In the genomic region with DNA sequence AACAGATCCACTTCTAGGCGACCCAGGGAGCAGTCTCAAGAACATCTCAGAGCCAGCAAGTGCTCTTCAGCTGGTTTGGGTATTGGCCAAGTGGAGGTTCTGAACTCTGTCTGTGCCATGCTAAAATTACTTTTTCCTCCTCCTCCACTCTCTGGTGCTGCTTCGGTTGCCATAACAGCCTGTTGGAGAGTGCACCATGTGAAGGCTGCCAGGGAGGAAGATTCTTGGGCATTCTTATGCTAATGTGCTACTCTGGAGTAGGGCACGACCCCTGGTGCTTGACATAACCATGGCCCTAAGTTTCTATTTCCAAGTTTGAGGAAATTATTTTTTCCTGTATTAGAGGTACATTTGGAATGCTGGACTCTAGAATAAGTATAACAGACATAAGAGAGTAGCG, we compare ENCODE assay signal across 1 cellular context.
TF ChIP-seq lines count a peak whose summit lies in the region.

No MANE protein-coding gene starts in this region.

TF ChIP-seq in GM23338, 12 proteins besides CTCF, POLR2A, EP300 and RAD21 (continued from another document):
- TF ChIP-seq, protein P1, sequence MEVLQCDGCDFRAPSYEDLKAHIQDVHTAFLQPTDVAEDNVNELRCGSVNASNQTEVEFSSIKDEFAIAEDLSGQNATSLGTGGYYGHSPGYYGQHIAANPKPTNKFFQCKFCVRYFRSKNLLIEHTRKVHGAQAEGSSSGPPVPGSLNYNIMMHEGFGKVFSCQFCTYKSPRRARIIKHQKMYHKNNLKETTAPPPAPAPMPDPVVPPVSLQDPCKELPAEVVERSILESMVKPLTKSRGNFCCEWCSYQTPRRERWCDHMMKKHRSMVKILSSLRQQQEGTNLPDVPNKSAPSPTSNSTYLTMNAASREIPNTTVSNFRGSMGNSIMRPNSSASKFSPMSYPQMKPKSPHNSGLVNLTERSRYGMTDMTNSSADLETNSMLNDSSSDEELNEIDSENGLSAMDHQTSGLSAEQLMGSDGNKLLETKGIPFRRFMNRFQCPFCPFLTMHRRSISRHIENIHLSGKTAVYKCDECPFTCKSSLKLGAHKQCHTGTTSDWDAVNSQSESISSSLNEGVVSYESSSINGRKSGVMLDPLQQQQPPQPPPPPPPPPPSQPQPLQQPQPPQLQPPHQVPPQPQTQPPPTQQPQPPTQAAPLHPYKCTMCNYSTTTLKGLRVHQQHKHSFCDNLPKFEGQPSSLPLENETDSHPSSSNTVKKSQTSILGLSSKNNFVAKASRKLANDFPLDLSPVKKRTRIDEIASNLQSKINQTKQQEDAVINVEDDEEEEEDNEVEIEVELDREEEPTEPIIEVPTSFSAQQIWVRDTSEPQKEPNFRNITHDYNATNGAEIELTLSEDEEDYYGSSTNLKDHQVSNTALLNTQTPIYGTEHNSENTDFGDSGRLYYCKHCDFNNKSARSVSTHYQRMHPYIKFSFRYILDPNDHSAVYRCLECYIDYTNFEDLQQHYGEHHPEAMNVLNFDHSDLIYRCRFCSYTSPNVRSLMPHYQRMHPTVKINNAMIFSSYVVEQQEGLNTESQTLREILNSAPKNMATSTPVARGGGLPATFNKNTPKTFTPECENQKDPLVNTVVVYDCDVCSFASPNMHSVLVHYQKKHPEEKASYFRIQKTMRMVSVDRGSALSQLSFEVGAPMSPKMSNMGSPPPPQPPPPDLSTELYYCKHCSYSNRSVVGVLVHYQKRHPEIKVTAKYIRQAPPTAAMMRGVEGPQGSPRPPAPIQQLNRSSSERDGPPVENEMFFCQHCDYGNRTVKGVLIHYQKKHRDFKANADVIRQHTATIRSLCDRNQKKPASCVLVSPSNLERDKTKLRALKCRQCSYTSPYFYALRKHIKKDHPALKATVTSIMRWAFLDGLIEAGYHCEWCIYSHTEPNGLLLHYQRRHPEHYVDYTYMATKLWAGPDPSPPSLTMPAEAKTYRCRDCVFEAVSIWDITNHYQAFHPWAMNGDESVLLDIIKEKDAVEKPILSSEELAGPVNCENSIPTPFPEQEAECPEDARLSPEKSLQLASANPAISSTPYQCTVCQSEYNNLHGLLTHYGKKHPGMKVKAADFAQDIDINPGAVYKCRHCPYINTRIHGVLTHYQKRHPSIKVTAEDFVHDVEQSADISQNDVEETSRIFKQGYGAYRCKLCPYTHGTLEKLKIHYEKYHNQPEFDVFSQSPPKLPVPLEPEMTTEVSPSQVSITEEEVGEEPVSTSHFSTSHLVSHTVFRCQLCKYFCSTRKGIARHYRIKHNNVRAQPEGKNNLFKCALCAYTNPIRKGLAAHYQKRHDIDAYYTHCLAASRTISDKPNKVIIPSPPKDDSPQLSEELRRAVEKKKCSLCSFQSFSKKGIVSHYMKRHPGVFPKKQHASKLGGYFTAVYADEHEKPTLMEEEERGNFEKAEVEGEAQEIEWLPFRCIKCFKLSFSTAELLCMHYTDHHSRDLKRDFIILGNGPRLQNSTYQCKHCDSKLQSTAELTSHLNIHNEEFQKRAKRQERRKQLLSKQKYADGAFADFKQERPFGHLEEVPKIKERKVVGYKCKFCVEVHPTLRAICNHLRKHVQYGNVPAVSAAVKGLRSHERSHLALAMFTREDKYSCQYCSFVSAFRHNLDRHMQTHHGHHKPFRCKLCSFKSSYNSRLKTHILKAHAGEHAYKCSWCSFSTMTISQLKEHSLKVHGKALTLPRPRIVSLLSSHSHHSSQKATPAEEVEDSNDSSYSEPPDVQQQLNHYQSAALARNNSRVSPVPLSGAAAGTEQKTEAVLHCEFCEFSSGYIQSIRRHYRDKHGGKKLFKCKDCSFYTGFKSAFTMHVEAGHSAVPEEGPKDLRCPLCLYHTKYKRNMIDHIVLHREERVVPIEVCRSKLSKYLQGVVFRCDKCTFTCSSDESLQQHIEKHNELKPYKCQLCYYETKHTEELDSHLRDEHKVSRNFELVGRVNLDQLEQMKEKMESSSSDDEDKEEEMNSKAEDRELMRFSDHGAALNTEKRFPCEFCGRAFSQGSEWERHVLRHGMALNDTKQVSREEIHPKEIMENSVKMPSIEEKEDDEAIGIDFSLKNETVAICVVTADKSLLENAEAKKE (CRISPR knock-in tag; IDR thresholded peaks at IDR 0.05) = no peak
- TF ChIP-seq, protein P2, sequence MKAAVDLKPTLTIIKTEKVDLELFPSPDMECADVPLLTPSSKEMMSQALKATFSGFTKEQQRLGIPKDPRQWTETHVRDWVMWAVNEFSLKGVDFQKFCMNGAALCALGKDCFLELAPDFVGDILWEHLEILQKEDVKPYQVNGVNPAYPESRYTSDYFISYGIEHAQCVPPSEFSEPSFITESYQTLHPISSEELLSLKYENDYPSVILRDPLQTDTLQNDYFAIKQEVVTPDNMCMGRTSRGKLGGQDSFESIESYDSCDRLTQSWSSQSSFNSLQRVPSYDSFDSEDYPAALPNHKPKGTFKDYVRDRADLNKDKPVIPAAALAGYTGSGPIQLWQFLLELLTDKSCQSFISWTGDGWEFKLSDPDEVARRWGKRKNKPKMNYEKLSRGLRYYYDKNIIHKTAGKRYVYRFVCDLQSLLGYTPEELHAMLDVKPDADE (IDR thresholded peaks at IDR 0.05) = no peak
- TF ChIP-seq POLR2AphosphoS5 (IDR thresholded peaks at IDR 0.05; ENCODE audit: low read depth) = no peak
- no peak for TF ChIP-seq EZH2phosphoT487 (IDR thresholded peaks at IDR 0.05; ENCODE audit: unreplicated experiment)
- TF ChIP-seq, protein P3, sequence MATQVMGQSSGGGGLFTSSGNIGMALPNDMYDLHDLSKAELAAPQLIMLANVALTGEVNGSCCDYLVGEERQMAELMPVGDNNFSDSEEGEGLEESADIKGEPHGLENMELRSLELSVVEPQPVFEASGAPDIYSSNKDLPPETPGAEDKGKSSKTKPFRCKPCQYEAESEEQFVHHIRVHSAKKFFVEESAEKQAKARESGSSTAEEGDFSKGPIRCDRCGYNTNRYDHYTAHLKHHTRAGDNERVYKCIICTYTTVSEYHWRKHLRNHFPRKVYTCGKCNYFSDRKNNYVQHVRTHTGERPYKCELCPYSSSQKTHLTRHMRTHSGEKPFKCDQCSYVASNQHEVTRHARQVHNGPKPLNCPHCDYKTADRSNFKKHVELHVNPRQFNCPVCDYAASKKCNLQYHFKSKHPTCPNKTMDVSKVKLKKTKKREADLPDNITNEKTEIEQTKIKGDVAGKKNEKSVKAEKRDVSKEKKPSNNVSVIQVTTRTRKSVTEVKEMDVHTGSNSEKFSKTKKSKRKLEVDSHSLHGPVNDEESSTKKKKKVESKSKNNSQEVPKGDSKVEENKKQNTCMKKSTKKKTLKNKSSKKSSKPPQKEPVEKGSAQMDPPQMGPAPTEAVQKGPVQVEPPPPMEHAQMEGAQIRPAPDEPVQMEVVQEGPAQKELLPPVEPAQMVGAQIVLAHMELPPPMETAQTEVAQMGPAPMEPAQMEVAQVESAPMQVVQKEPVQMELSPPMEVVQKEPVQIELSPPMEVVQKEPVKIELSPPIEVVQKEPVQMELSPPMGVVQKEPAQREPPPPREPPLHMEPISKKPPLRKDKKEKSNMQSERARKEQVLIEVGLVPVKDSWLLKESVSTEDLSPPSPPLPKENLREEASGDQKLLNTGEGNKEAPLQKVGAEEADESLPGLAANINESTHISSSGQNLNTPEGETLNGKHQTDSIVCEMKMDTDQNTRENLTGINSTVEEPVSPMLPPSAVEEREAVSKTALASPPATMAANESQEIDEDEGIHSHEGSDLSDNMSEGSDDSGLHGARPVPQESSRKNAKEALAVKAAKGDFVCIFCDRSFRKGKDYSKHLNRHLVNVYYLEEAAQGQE (IDR thresholded peaks at IDR 0.05; ENCODE audit: unreplicated experiment) = no peak
- no peak for TF ChIP-seq JUNB (IDR thresholded peaks at IDR 0.05; ENCODE audit: unreplicated experiment)
TF ChIP-seq in GM23338: peak in this region for 0.
